ENCODE assay signal across 19 cellular contexts in genomic region chr9:87853289-87853688, GRCh38. TPM values are rescaled to one million over a fixed set of nuclear protein-coding genes. Genes with fewer than 3 reads are reported as not detected.
DNase-seq lines count a peak whose midpoint lies in the region; ATAC-seq, FAIRE-seq and TF ChIP-seq lines count a peak whose summit lies in the region.
"Had no signal": no experiment of that assay in that cellular context is flagged by ENCODE, and none has a peak within 500 bp of the region (broad histone marks: within the 10 kb centered on the region; RNA-seq: fewer than 3 reads in every experiment).

No MANE protein-coding gene starts in this region.

- no peak overlapping the region for H2BK120ac ChIP-seq in trophoblast cell (ENCODE audit: insufficient read depth, low read length, poor library complexity)

- no peaks in the 10 kb centered on the region for H3K79me2 ChIP-seq in trophoblast cell (ENCODE audit: control insufficient read depth, insufficient read depth, low read length, poor library complexity)

- no peak overlapping the region for H2BK12ac ChIP-seq in trophoblast cell (ENCODE audit: low read length)

- no peaks in the 10 kb centered on the region for H3K27me3 ChIP-seq in WERI-Rb-1 (ENCODE audit: insufficient read depth, low read depth, severe bottlenecking)
- H3K27me3 ChIP-seq in left lung: no peaks in the 10 kb centered on the region
- no peaks in the 10 kb centered on the region for H3K27me3 ChIP-seq in trophoblast cell (ENCODE audit: insufficient read depth, low read length)
- H3K27me3 ChIP-seq in right atrium auricular region: no peaks in the 10 kb centered on the region

- no peaks in the 10 kb centered on the region for H3K4me1 ChIP-seq in left lung
- no peaks in the 10 kb centered on the region for H3K4me1 ChIP-seq in kidney (ENCODE audit: control insufficient read depth in 1 of 2, insufficient read depth in 1 of 2, low read depth in 1 of 2, low read length in 2 of 2)
- no peaks in the 10 kb centered on the region for H3K4me1 ChIP-seq in trophoblast cell (ENCODE audit: control insufficient read depth in 1 of 2, insufficient read depth in 2 of 2, low read length in 2 of 2)
- H3K4me1 ChIP-seq in right atrium auricular region: no peaks in the 10 kb centered on the region
- H3K4me1 ChIP-seq: HAP-1 had no signal

- no peaks in the 10 kb centered on the region for H3K36me3 ChIP-seq in WERI-Rb-1
- H3K36me3 ChIP-seq in left lung: no peaks in the 10 kb centered on the region
- no peaks in the 10 kb centered on the region for H3K36me3 ChIP-seq in kidney (ENCODE audit: control insufficient read depth in 1 of 2, insufficient read depth in 2 of 2, low read length in 2 of 2)
- H3K36me3 ChIP-seq in trophoblast cell (ENCODE audit: control insufficient read depth in 1 of 2, insufficient read depth in 2 of 2, low read length in 2 of 2): no peaks in the 10 kb centered on the region
- no peaks in the 10 kb centered on the region for H3K36me3 ChIP-seq in right atrium auricular region
- H3K36me3 ChIP-seq: HAP-1 had no signal

- H3K27ac ChIP-seq in WERI-Rb-1 (peak overlapping the region; percentile 80), left lung (no peak overlapping the region), kidney (ENCODE audit: low read depth in 2 of 2, low read length in 2 of 2) (no peak overlapping the region), trophoblast cell (ENCODE audit: low read depth, low read length) (no peak overlapping the region), right atrium auricular region (no peak overlapping the region)
- H3K27ac ChIP-seq: 22Rv1, A549, C4-2B, GM23248 had no signal

- H2AFZ ChIP-seq in trophoblast cell (ENCODE audit: insufficient read depth, low read length, poor library complexity): no peak overlapping the region
- H2AFZ ChIP-seq: GM23248 had no signal

- H3K9ac ChIP-seq in kidney (ENCODE audit: low read length in 2 of 2) (no peak overlapping the region), trophoblast cell (ENCODE audit: low read length) (no peak overlapping the region)
- H3K9ac ChIP-seq: GM23248 had no signal

- H3K4me2 ChIP-seq in trophoblast cell (ENCODE audit: low read length): no peak overlapping the region
- H3K4me2 ChIP-seq: A549 had no signal

- H3K4me3 ChIP-seq in WERI-Rb-1 (ENCODE audit: low read depth, low read length) (no peak overlapping the region), left lung (no peak overlapping the region), kidney (ENCODE audit: low read length in 2 of 2) (no peak overlapping the region), trophoblast cell (ENCODE audit: low read depth, low read length) (no peak overlapping the region), right atrium auricular region (no peak overlapping the region)
- H3K4me3 ChIP-seq: A549, GM23248, HAP-1 had no signal

- H4K91ac ChIP-seq in trophoblast cell (ENCODE audit: low read depth, low read length): no peak overlapping the region

- H4K12ac ChIP-seq in trophoblast cell (ENCODE audit: low read depth, low read length): no peak overlapping the region

- H3K79me1 ChIP-seq in trophoblast cell (ENCODE audit: low read length): no peaks in the 10 kb centered on the region

- peak; percentile 44 for ATAC-seq in left lung
- ATAC-seq: A549 had no signal

- intact Hi-C loops in left lung (cut with DNase I) (no loop called here), kidney (cut with DNase I) (no loop called here)

- no peak overlapping the region for H3K23ac ChIP-seq in trophoblast cell (ENCODE audit: low read length)

- no CpG with 5 or more reads among the region's 8 CpGs for WGBS in trophoblast cell (ENCODE audit: extremely low coverage, insufficient coverage, insufficient read length)

- no peak overlapping the region for H3K18ac ChIP-seq in trophoblast cell (ENCODE audit: low read length)

- no peak overlapping the region for H4K8ac ChIP-seq in trophoblast cell (ENCODE audit: low read depth, low read length)

- H3K9me3 ChIP-seq in WERI-Rb-1 (ENCODE audit: severe bottlenecking) (no peaks in the 10 kb centered on the region), left lung (peaks cover 0 to 7% of the 10 kb centered on the region in 2 donors), kidney (ENCODE audit: control insufficient read depth in 1 of 2, low read length in 2 of 2) (no peaks in the 10 kb centered on the region), trophoblast cell (ENCODE audit: insufficient read depth, low read depth, low read length) (peaks cover 14% of the 10 kb centered on the region), right atrium auricular region (no peaks in the 10 kb centered on the region)
- H3K9me3 ChIP-seq: A549, HAP-1 had no signal

- TF ChIP-seq CTCF in WERI-Rb-1 (IDR thresholded peaks at IDR 0.05; ENCODE audit: low read depth, low read length) (no peak), left lung (IDR thresholded peaks at IDR 0.05) (no peak), kidney (IDR thresholded peaks at IDR 0.05; ENCODE audit: borderline replicate concordance, extremely low read depth, insufficient read depth) (no peak), right atrium auricular region (IDR thresholded peaks at IDR 0.05) (no peak)

- DNase-seq in DMS 273 (lab: John Stamatoyannopoulos, UW; ENCODE audit: unreplicated experiment) (peak; percentile 27), DMS 273 treated with DMSO at 0.1 percent for 48 hours (lab: John Stamatoyannopoulos, UW) (no peak), WERI-Rb-1 (no peak), left lung (no peak), kidney (no peak), trophoblast cell (no peak), right atrium auricular region (ENCODE audit: low spot score) (no peak)
- DNase-seq: AML-193; CD4-positive, alpha-beta memory T cell; GM23248 had no signal

- no peak overlapping the region for H2AK5ac ChIP-seq in trophoblast cell (ENCODE audit: low read length)

- H3K14ac ChIP-seq in trophoblast cell (ENCODE audit: low read length): no peak overlapping the region

- H2BK5ac ChIP-seq in trophoblast cell (ENCODE audit: low read depth, low read length, poor library complexity): no peak overlapping the region

- H3K4ac ChIP-seq in trophoblast cell (ENCODE audit: low read depth, low read length): no peak overlapping the region

- no peak for FAIRE-seq in kidney (lab: Jason Lieb, UNC)
- FAIRE-seq: A549, G401.6, GM12891 had no signal

RNA-seq across cellular contexts. Expression of gene SPATA31E1, which starts 29.4 kb away (rescaled TPM):
- not detected for total RNA-seq in left lung
- not detected for total RNA-seq in kidney
- not detected for polyA plus RNA-seq in kidney (ENCODE audit: insufficient read depth, low read depth, low replicate concordance)
- polyA plus RNA-seq in trophoblast cell (2013): not detected in 2 replicates
- total RNA-seq in right atrium auricular region: not detected
- total RNA-seq: CD4-positive, alpha-beta memory T cell; GM23248; H4; HT-29 had no signal
- polyA plus RNA-seq: A549; BJ; CD4-positive, alpha-beta memory T cell; GM23248 had no signal
